Comparison of ENCODE assay signal across 24 cellular contexts in the genomic region with DNA sequence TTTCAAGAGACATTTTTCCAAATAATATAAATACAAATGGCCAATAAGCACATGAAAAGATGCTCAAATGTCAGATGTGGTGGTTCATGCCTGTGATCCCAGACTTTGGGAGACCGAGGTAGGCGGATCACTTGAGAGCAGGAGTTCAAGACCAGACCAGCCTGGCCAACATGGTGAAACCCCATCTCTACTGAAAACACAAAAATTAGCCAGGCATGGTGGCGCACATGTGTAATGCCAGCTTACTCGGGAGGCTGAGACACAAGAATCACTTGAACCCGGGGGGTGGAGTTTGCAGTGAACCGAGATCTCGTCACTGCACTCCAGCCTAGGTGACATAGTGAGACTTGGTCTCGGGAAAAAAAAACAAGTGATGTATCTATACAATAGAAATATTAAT. TPM values are rescaled to one million over a fixed set of nuclear protein-coding genes. Genes with fewer than 3 reads are reported as not detected.
DNase-seq lines count a peak whose midpoint lies in the region; ATAC-seq and TF ChIP-seq lines count a peak whose summit lies in the region.
"Had no signal": no experiment of that assay in that cellular context is flagged by ENCODE, and none has a peak within 500 bp of the region (broad histone marks: within the 10 kb centered on the region; RNA-seq: fewer than 3 reads in every experiment).

No MANE protein-coding gene starts in this region.

- ATAC-seq in activated naive CD8-positive, alpha-beta T cell treated with anti-CD3 and anti-CD28 coated beads, Interleukin-2, amount 10 ng/mL, durations not matched to agents 7 days and 5 days (ENCODE audit: low read depth) = no peak
- no peak for ATAC-seq in activated naive CD8-positive, alpha-beta T cell treated with anti-CD3 and anti-CD28 coated beads, Interleukin-2, amount 50 U/mL, for 24 hours
- ATAC-seq in gastroesophageal sphincter = no peak
- ATAC-seq: A549, GM23338, HCT116 had no signal

- peaks cover 8% of the 10 kb centered on the region for H3K4me1 Mint-ChIP-seq in activated naive CD8-positive, alpha-beta T cell treated with anti-CD3 and anti-CD28 coated beads, Interleukin-2, amount 10 ng/mL, durations not matched to agents 7 days and 5 days
- H3K4me1 Mint-ChIP-seq in activated naive CD8-positive, alpha-beta T cell treated with anti-CD3 and anti-CD28 coated beads, Interleukin-2, amount 50 U/mL, for 24 hours = peaks cover 13% of the 10 kb centered on the region

- peaks cover 3% of the 10 kb centered on the region for H3K27me3 Mint-ChIP-seq in activated naive CD8-positive, alpha-beta T cell treated with anti-CD3 and anti-CD28 coated beads, Interleukin-2, amount 10 ng/mL, durations not matched to agents 7 days and 5 days
- no peaks in the 10 kb centered on the region for H3K27me3 Mint-ChIP-seq in activated naive CD8-positive, alpha-beta T cell treated with anti-CD3 and anti-CD28 coated beads, Interleukin-2, amount 50 U/mL, for 24 hours
- H3K27me3 Mint-ChIP-seq: CD4-positive, alpha-beta memory T cell had no signal

- no peak overlapping the region for H3K27ac Mint-ChIP-seq in activated naive CD8-positive, alpha-beta T cell treated with anti-CD3 and anti-CD28 coated beads, Interleukin-2, amount 10 ng/mL, durations not matched to agents 7 days and 5 days
- H3K27ac Mint-ChIP-seq in activated naive CD8-positive, alpha-beta T cell treated with anti-CD3 and anti-CD28 coated beads, Interleukin-2, amount 50 U/mL, for 24 hours = no peak overlapping the region
- H3K27ac Mint-ChIP-seq: CD14-positive monocyte, GM23338, H9 had no signal

- intact Hi-C loops in posterior vena cava (cut with DNase I) = no loop called here
- intact Hi-C loops in spleen (cut with DNase I; ENCODE audit: low total_unique reads) = no loop called here

- TF ChIP-seq CTCF in spleen (IDR thresholded peaks at IDR 0.05 in 8 of 11, conservative IDR thresholded peaks at IDR 0.05 in 3 of 11) (no peak), gastroesophageal sphincter (IDR thresholded peaks at IDR 0.05) (no peak)

- H3K4me3 ChIP-seq in spleen (no peak overlapping the region), gastroesophageal sphincter (no peak overlapping the region)
- H3K4me3 ChIP-seq: A549; BLaER1 treated with 17β-estradiol and CSF1 and Interleukin-3, amounts not matched to agents 10 nM and 100 nM; GM23338 had no signal

- peaks cover 0 to 6% (median 0%) of the 10 kb centered on the region in 6 donors for H3K36me3 ChIP-seq in spleen
- H3K36me3 ChIP-seq in gastroesophageal sphincter = peaks cover 0 to 5% of the 10 kb centered on the region in 2 donors
- H3K36me3 ChIP-seq: BE2C had no signal

- peaks cover 12 to 37% (median 26%) of the 10 kb centered on the region in 6 donors for H3K4me1 ChIP-seq in spleen
- peaks cover 0 to 26% (median 13%) of the 10 kb centered on the region in 3 donors for H3K4me1 ChIP-seq in gastroesophageal sphincter

- no peak for TF ChIP-seq POLR2A in spleen (IDR thresholded peaks at IDR 0.05)
- TF ChIP-seq POLR2A in gastroesophageal sphincter (IDR thresholded peaks at IDR 0.05) = no peak

- no peak overlapping the region for H3K4me3 Mint-ChIP-seq in activated naive CD8-positive, alpha-beta T cell treated with anti-CD3 and anti-CD28 coated beads, Interleukin-2, amount 10 ng/mL, durations not matched to agents 7 days and 5 days
- H3K4me3 Mint-ChIP-seq in activated naive CD8-positive, alpha-beta T cell treated with anti-CD3 and anti-CD28 coated beads, Interleukin-2, amount 50 U/mL, for 24 hours = no peak overlapping the region
- H3K4me3 Mint-ChIP-seq: CD14-positive monocyte, GM23338, H9 had no signal

- DNase-seq in activated naive CD8-positive, alpha-beta T cell treated with anti-CD3 and anti-CD28 coated beads, Interleukin-2, amount 10 ng/mL, durations not matched to agents 7 days and 5 days = peak; percentile 15
- no peak for DNase-seq in activated naive CD8-positive, alpha-beta T cell treated with anti-CD3 and anti-CD28 coated beads, Interleukin-2, amount 50 U/mL, for 24 hours
- DNase-seq in islet precursor cell (peak; percentile 44), posterior vena cava (ENCODE audit: low spot score) (peak; percentile 24), spleen (peak; percentile 18), anterior cingulate cortex (lab: John Stamatoyannopoulos, UW) (no peak)
- DNase-seq: 8988T, ACHN, AML-193, BE2C, Calu3, COR-L47, DMS53, DMS79 treated with DMSO at 0.1 percent for 48 hours, GF-D8, H9 had no signal

- H3K9me3 ChIP-seq in spleen = no peaks in the 10 kb centered on the region
- H3K9me3 ChIP-seq in gastroesophageal sphincter = no peaks in the 10 kb centered on the region
- H3K9me3 ChIP-seq: A549; BE2C; BLaER1 treated with 17β-estradiol and CSF1 and Interleukin-3, amounts not matched to agents 10 nM and 100 nM had no signal

- POLR2A ChIA-PET in activated naive CD8-positive, alpha-beta T cell treated with anti-CD3 and anti-CD28 coated beads, Interleukin-2, amount 10 ng/mL, durations not matched to agents 7 days and 5 days (lab: Charles Lee) = interaction anchor here (0.8 to 1.6 kb wide), 2 partner anchors 8 to 14 kb away, joined by 4 to 5 read pairs; no protein-coding TSS in a partner anchor

- no peaks in the 10 kb centered on the region for H3K36me3 Mint-ChIP-seq in activated naive CD8-positive, alpha-beta T cell treated with anti-CD3 and anti-CD28 coated beads, Interleukin-2, amount 10 ng/mL, durations not matched to agents 7 days and 5 days
- no peaks in the 10 kb centered on the region for H3K36me3 Mint-ChIP-seq in activated naive CD8-positive, alpha-beta T cell treated with anti-CD3 and anti-CD28 coated beads, Interleukin-2, amount 50 U/mL, for 24 hours (ENCODE audit: low read depth)

- no peaks in the 10 kb centered on the region for H3K27me3 ChIP-seq in spleen (replicated peaks in 1 of 7)
- no peaks in the 10 kb centered on the region for H3K27me3 ChIP-seq in gastroesophageal sphincter
- H3K27me3 ChIP-seq: BE2C; BLaER1 treated with 17β-estradiol and CSF1 and Interleukin-3, amounts not matched to agents 10 nM and 100 nM had no signal

- WGBS in spleen, 5 donors = 89 to 95% (median 92%) methylated on average over 8 of the region's 8 CpGs
- 86 to 87% methylated on average over 5 of the region's 8 CpGs for WGBS in gastroesophageal sphincter (ENCODE audit: low coverage in 1 of 2), 2 donors

- H3K9me3 Mint-ChIP-seq in activated naive CD8-positive, alpha-beta T cell treated with anti-CD3 and anti-CD28 coated beads, Interleukin-2, amount 10 ng/mL, durations not matched to agents 7 days and 5 days = no peaks in the 10 kb centered on the region
- H3K9me3 Mint-ChIP-seq in activated naive CD8-positive, alpha-beta T cell treated with anti-CD3 and anti-CD28 coated beads, Interleukin-2, amount 50 U/mL, for 24 hours = no peaks in the 10 kb centered on the region
- H3K9me3 Mint-ChIP-seq: GM23338, H9 had no signal

- TF ChIP-seq EP300 in gastroesophageal sphincter (IDR thresholded peaks at IDR 0.05) = no peak

- H3K27ac ChIP-seq in spleen (no peak overlapping the region), gastroesophageal sphincter (no peak overlapping the region)
- H3K27ac ChIP-seq: A549; BLaER1 treated with 17β-estradiol and CSF1 and Interleukin-3, amounts not matched to agents 10 nM and 100 nM had no signal

RNA-seq across cellular contexts. Expression of a gene that starts 2.9 kb away (rescaled TPM):
- total RNA-seq in activated naive CD8-positive, alpha-beta T cell treated with anti-CD3 and anti-CD28 coated beads, Interleukin-2, amount 10 ng/mL, durations not matched to agents 7 days and 5 days = 10 to 100 TPM; 50.4 to 53.0 TPM
- total RNA-seq in posterior vena cava (10 to 100 TPM; 21.0 to 27.6 TPM), spleen (10 to 100 TPM; 23.5 to 45.1 (median 33.5) TPM), gastroesophageal sphincter (10 to 100 TPM; 13.7 to 23.2 (median 20.4) TPM)
- 10 to 100 TPM; 34.2 to 45.9 (median 37.0) TPM for polyA plus RNA-seq in spleen

RNA-seq across cellular contexts. Expression of a gene that starts 16.7 kb away (rescaled TPM):
- 10 to 100 TPM; 37.4 to 39.8 TPM for total RNA-seq in activated naive CD8-positive, alpha-beta T cell treated with anti-CD3 and anti-CD28 coated beads, Interleukin-2, amount 10 ng/mL, durations not matched to agents 7 days and 5 days
- total RNA-seq in posterior vena cava (10 to 100 TPM; 23.3 to 32.9 TPM), spleen (10 to 100 TPM; 35.4 to 53.8 (median 48.6) TPM), gastroesophageal sphincter (10 to 100 TPM in 3 of 4 donors, 1 to 10 TPM in 1; 9.8 to 41.6 (median 21.0) TPM)
- 10 to 100 TPM; 19.0 to 41.9 (median 25.8) TPM for polyA plus RNA-seq in spleen

RNA-seq across cellular contexts. Expression of a gene that starts 46.6 kb away (rescaled TPM):
- 1 to 10 TPM; 1.0 to 1.4 TPM for total RNA-seq in activated naive CD8-positive, alpha-beta T cell treated with anti-CD3 and anti-CD28 coated beads, Interleukin-2, amount 10 ng/mL, durations not matched to agents 7 days and 5 days
- total RNA-seq in posterior vena cava (10 to 100 TPM; 39.4 to 46.6 TPM), spleen (100 to 1,000 TPM in 3 of 7 donors, 10 to 100 TPM in 4; 80.4 to 205 (median 90.1) TPM), gastroesophageal sphincter (10 to 100 TPM; 31.1 to 66.3 (median 41.8) TPM)
- polyA plus RNA-seq in spleen = 10 to 100 TPM; 16.6 to 49.9 (median 30.1) TPM
- total RNA-seq: G401 had no signal

Comparison
In these comparisons a context has a peak if more than half of its experiments do, and no peak if none do; other contexts are left out.
1. DNase-seq: peak in activated naive CD8-positive, alpha-beta T cell treated with anti-CD3 and anti-CD28 coated beads, Interleukin-2, amount 10 ng/mL, durations not matched to agents 7 days and 5 days (single experiment), islet precursor cell (single experiment), posterior vena cava (single experiment) and spleen (single experiment); none in activated naive CD8-positive, alpha-beta T cell treated with anti-CD3 and anti-CD28 coated beads, Interleukin-2, amount 50 U/mL, for 24 hours (single experiment) and anterior cingulate cortex (0 of 58).
2. RNA of a gene that starts 46.6 kb away (total RNA-seq): 80.4 to 205 TPM in spleen, 39.4 to 46.6 TPM in posterior vena cava and 31.1 to 66.3 TPM in gastroesophageal sphincter; 1.0 to 1.4 TPM in activated naive CD8-positive, alpha-beta T cell treated with anti-CD3 and anti-CD28 coated beads, Interleukin-2, amount 10 ng/mL, durations not matched to agents 7 days and 5 days; every median in the first group is over 10 times any median in the second.